8 cellular contexts compared by ENCODE assay signal in genomic region chr6:35024601-35025054, GRCh38.
DNase-seq lines count a peak whose midpoint lies in the region; ATAC-seq and TF ChIP-seq lines count a peak whose summit lies in the region.

No MANE protein-coding gene starts in this region.

- H3K27me3 ChIP-seq in Peyer's patch: no peaks in the 10 kb centered on the region

- peak overlapping the region in 3 of 4 donors; percentile 47 to 69 (median 61) for H3K27ac ChIP-seq in Peyer's patch

- intact Hi-C loops in activated CD4-positive, alpha-beta T cell treated with anti-CD3 and anti-CD28 coated beads, Interleukin-2, amount 10 ng/mL, durations not matched to agents 24 days and 14 days (cut with micrococcal nuclease): no loop called here

- no peak overlapping the region for H3K4me3 Mint-ChIP-seq in activated CD4-positive, alpha-beta T cell treated with anti-CD3 and anti-CD28 coated beads, Interleukin-2, amount 10 ng/mL, durations not matched to agents 24 days and 14 days

- peak in 2 of 6 experiments; percentile 14 to 15 for TF ChIP-seq CTCF in Peyer's patch (IDR thresholded peaks at IDR 0.05)
- TF ChIP-seq CTCF in fibroblast of villous mesenchyme (IDR thresholded peaks at IDR 0.05; ENCODE audit: insufficient read depth, low read depth, low read length): no peak
- no peak for TF ChIP-seq CTCF in GM13977 (IDR thresholded peaks at IDR 0.05; ENCODE audit: extremely low read depth, insufficient read depth, missing control alignments)

- DNase-seq in HS-27A (ENCODE audit: low read depth): peak; percentile 14
- DNase-seq in Peyer's patch: peak in 1 of 3 donors; percentile 66
- DNase-seq in fibroblast of villous mesenchyme (ENCODE audit: low read depth): peak; percentile 40
- DNase-seq in pons (ENCODE audit: low spot score): peak; percentile 89
- no peak for DNase-seq in activated CD4-positive, alpha-beta T cell treated with anti-CD3 and anti-CD28 coated beads, Interleukin-2, amount 10 ng/mL, durations not matched to agents 24 days and 14 days
- DNase-seq in GM13977 (ENCODE audit: low spot score): no peak
- DNase-seq in activated T-cell treated with anti-CD3 and anti-CD28 coated beads, Interleukin-2, amount 50 U/mL, for 48 hours: no peak

- in situ Hi-C loops in GM13977 (cut with MboI; ENCODE audit: low pct_unique_long_range_greater_than_20kb, low sequenced_read_pairs, unreplicated experiment): no loop called here

- H3K9me3 Mint-ChIP-seq in activated CD4-positive, alpha-beta T cell treated with anti-CD3 and anti-CD28 coated beads, Interleukin-2, amount 10 ng/mL, durations not matched to agents 24 days and 14 days: no peaks in the 10 kb centered on the region

- no peaks in the 10 kb centered on the region for H3K9me3 ChIP-seq in Peyer's patch

- no peaks in the 10 kb centered on the region for H3K4me1 Mint-ChIP-seq in activated CD4-positive, alpha-beta T cell treated with anti-CD3 and anti-CD28 coated beads, Interleukin-2, amount 10 ng/mL, durations not matched to agents 24 days and 14 days

- TF ChIP-seq POLR2A in Peyer's patch (IDR thresholded peaks at IDR 0.05): no peak

- H3K4me1 ChIP-seq in Peyer's patch: peaks cover 0 to 31% (median 0%) of the 10 kb centered on the region in 4 donors

- peaks cover 0 to 11% (median 0%) of the 10 kb centered on the region in 3 donors for H3K36me3 ChIP-seq in Peyer's patch

- no peaks in the 10 kb centered on the region for H3K27me3 Mint-ChIP-seq in activated CD4-positive, alpha-beta T cell treated with anti-CD3 and anti-CD28 coated beads, Interleukin-2, amount 10 ng/mL, durations not matched to agents 24 days and 14 days

- ATAC-seq in GM18861 (IDR thresholded peaks at IDR 0.05; ENCODE audit: unreplicated experiment): no peak

- no peak overlapping the region for H3K27ac Mint-ChIP-seq in activated CD4-positive, alpha-beta T cell treated with anti-CD3 and anti-CD28 coated beads, Interleukin-2, amount 10 ng/mL, durations not matched to agents 24 days and 14 days

- H3K4me3 ChIP-seq in Peyer's patch: no peak overlapping the region
- no peak overlapping the region for H3K4me3 ChIP-seq in fibroblast of villous mesenchyme (ENCODE audit: low read depth, low read length)

- H3K36me3 Mint-ChIP-seq in activated CD4-positive, alpha-beta T cell treated with anti-CD3 and anti-CD28 coated beads, Interleukin-2, amount 10 ng/mL, durations not matched to agents 24 days and 14 days (ENCODE audit: low read depth): no peaks in the 10 kb centered on the region

Comparison
In these comparisons a context has a peak if more than half of its experiments do, and no peak if none do; other contexts are left out.
1. DNase-seq: peak in HS-27A (single experiment), fibroblast of villous mesenchyme (single experiment) and pons (single experiment); none in activated CD4-positive, alpha-beta T cell treated with anti-CD3 and anti-CD28 coated beads, Interleukin-2, amount 10 ng/mL, durations not matched to agents 24 days and 14 days (single experiment), GM13977 (single experiment) and activated T-cell treated with anti-CD3 and anti-CD28 coated beads, Interleukin-2, amount 50 U/mL, for 48 hours (0 of 2).